Comparison of ENCODE assay signal across 23 cellular contexts in the genomic region with DNA sequence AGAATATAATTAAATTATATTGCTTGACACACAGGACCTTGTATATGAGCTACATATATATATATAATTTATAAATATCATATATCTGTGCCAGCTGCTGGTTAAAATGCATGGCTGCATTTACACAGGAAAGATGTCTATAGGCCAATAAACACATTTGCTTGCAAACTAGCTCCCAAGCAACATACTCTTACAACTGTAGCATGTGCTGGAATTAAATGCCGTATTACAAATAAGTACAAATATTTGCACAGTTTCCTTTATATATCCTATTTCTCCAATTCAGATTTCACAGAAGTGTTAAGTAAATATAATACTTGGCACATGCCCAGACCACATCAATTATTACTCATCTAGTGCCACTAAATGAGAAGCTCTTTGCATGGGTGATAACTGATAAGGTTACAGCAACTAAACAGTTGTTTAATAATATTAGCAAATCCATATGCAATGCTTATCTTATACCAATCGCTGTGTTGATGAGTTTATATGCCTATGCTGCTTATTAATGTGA.
DNase-seq lines count a peak whose midpoint lies in the region; ATAC-seq and TF ChIP-seq lines count a peak whose summit lies in the region.
"Had no signal": no experiment of that assay in that cellular context is flagged by ENCODE, and none has a peak within 500 bp of the region (broad histone marks: within the 10 kb centered on the region; RNA-seq: fewer than 3 reads in every experiment).

No MANE protein-coding gene starts in this region.

- peak; percentile 92 for ATAC-seq in PC-3
- no peak for ATAC-seq in HG02840 (IDR thresholded peaks at IDR 0.05; ENCODE audit: low FRiP score, unreplicated experiment)
- no peak for ATAC-seq in activated T-cell treated with anti-CD3 and anti-CD28 coated beads, Interleukin-2, amount 50 U/mL, for 72 hours (replicated peaks in 1 of 2)
- no peak for ATAC-seq in HG03025 (IDR thresholded peaks at IDR 0.05; ENCODE audit: low FRiP score, unreplicated experiment)
- ATAC-seq: GM12878, GM23338, HCT116, T-helper 17 cell had no signal

- H4K20me1 ChIP-seq in PC-3 (ENCODE audit: low read length), result no peaks in the 10 kb centered on the region; the same call in 1 of the 2 replicates

- no peaks in the 10 kb centered on the region for H3F3A ChIP-seq in PC-3 (ENCODE audit: low read length, unreplicated experiment)

- DNase-seq in DMS53 (lab: John Stamatoyannopoulos, UW) (peak; percentile 96), DMS79 treated with DMSO at 0.1 percent for 48 hours (lab: John Stamatoyannopoulos, UW) (peak; percentile 61), NCI-H2171 (lab: John Stamatoyannopoulos, UW) (peak; percentile 14), PC-3 (peak; percentile 77), hypothalamus (lab: John Stamatoyannopoulos, UW) (no peak)
- no peak for DNase-seq in activated T-cell treated with anti-CD3 and anti-CD28 coated beads, Interleukin-2, amount 50 U/mL, for 72 hours
- DNase-seq: ACHN, AML-193, DMS 273 treated with DMSO at 0.1 percent for 48 hours, EL, Kasumi-1, MG63, NCI-H1048, NCI-H1930, NCI-H446, SJCRH30, T-helper 17 cell had no signal

- H3K9me3 ChIP-seq in PC-3 (ENCODE audit: low read length), result no peaks in the 10 kb centered on the region
- H3K9me3 ChIP-seq: MG63, SJCRH30 had no signal

- CTCF ChIA-PET in PC-3 (lab: Charles Lee), result interaction anchor here (1.0 kb wide), 1 partner anchor 193 kb away, joined by 3 read pairs; no protein-coding TSS in a partner anchor

- no peak overlapping the region for H3K27ac ChIP-seq in PC-3 (ENCODE audit: low read length)
- H3K27ac ChIP-seq: C4-2B, SJCRH30 had no signal

- no peaks in the 10 kb centered on the region for H3K27me3 ChIP-seq in PC-3 (ENCODE audit: low read length)
- H3K27me3 ChIP-seq: MG63, SJCRH30 had no signal

- no peak overlapping the region for H3K4me3 Mint-ChIP-seq in activated T-cell treated with anti-CD3 and anti-CD28 coated beads, Interleukin-2, amount 50 U/mL, for 72 hours
- H3K4me3 Mint-ChIP-seq: GM23338, T-helper 17 cell had no signal

- POLR2A ChIA-PET in PC-3 (lab: Charles Lee; ENCODE audit: unreplicated experiment), result interaction anchor here (0.5 to 0.8 kb wide), 2 partner anchors 18 to 162 kb away, joined by 4 to 6 read pairs; no protein-coding TSS in a partner anchor

- H3K36me3 Mint-ChIP-seq in activated T-cell treated with anti-CD3 and anti-CD28 coated beads, Interleukin-2, amount 50 U/mL, for 72 hours (ENCODE audit: insufficient read depth in 2 of 2), result no peaks in the 10 kb centered on the region

- no peaks in the 10 kb centered on the region; the same call in 1 of the 2 replicates for H3K4me1 ChIP-seq in PC-3 (ENCODE audit: insufficient read depth, low read length)

- H3K4me1 Mint-ChIP-seq in activated T-cell treated with anti-CD3 and anti-CD28 coated beads, Interleukin-2, amount 50 U/mL, for 72 hours (ENCODE audit: low read depth), result no peaks in the 10 kb centered on the region
- H3K4me1 Mint-ChIP-seq: GM23338, T-helper 17 cell had no signal

- no peaks in the 10 kb centered on the region for H3K9me2 ChIP-seq in PC-3 (replicated peaks; ENCODE audit: low read length)

- intact Hi-C loops in PC-3 (cut with micrococcal nuclease), result loop anchor here (1.0 kb wide), 3 partner anchors 12 to 67 kb away; partner anchors contain the start of gene E2F7

- no peak for TF ChIP-seq CTCF in PC-3 (conservative IDR thresholded peaks at IDR 0.05; ENCODE audit: low read depth, low read length)

- no peaks in the 10 kb centered on the region for H3K27me3 Mint-ChIP-seq in activated T-cell treated with anti-CD3 and anti-CD28 coated beads, Interleukin-2, amount 50 U/mL, for 72 hours (ENCODE audit: low read depth)
- H3K27me3 Mint-ChIP-seq: T-helper 17 cell had no signal

- H3K27ac Mint-ChIP-seq in activated T-cell treated with anti-CD3 and anti-CD28 coated beads, Interleukin-2, amount 50 U/mL, for 72 hours, result no peak overlapping the region
- H3K27ac Mint-ChIP-seq: GM23338, T-helper 17 cell had no signal

- H3K79me2 ChIP-seq in PC-3 (ENCODE audit: low read length), result no peaks in the 10 kb centered on the region

- H3K4me3 ChIP-seq in PC-3 (ENCODE audit: low read length), result no peak overlapping the region
- H3K4me3 ChIP-seq: GM12878, GM23338, MG63, SJCRH30 had no signal

- H2AFZ ChIP-seq in PC-3 (ENCODE audit: low read length), result no peak overlapping the region
- H2AFZ ChIP-seq: GM23338 had no signal

- no peak overlapping the region for H3K4me2 ChIP-seq in PC-3 (ENCODE audit: low read length)
- H3K4me2 ChIP-seq: GM23338 had no signal

- no peaks in the 10 kb centered on the region for H3K36me3 ChIP-seq in PC-3 (ENCODE audit: low read depth, low read length)
- H3K36me3 ChIP-seq: MG63, SJCRH30 had no signal

- no peak overlapping the region for H3K9ac ChIP-seq in PC-3 (ENCODE audit: low read length)

- peaks cover 2% of the 10 kb centered on the region in 2 donors for H3K9me3 Mint-ChIP-seq in activated T-cell treated with anti-CD3 and anti-CD28 coated beads, Interleukin-2, amount 50 U/mL, for 72 hours
- H3K9me3 Mint-ChIP-seq: GM23338 had no signal

- no TSS peak for BruUV-seq in PC-3 (replicated peaks; lab: Mats Ljungman, UMichigan)

Comparison
In these comparisons a context has a peak if more than half of its experiments do, and no peak if none do; other contexts are left out.
1. DNase-seq: peak in DMS53 (single experiment), DMS79 treated with DMSO at 0.1 percent for 48 hours (single experiment), NCI-H2171 (single experiment) and PC-3 (single experiment); none in hypothalamus (0 of 51) and activated T-cell treated with anti-CD3 and anti-CD28 coated beads, Interleukin-2, amount 50 U/mL, for 72 hours (0 of 2).